12 cellular contexts compared by ENCODE assay signal in genomic region chr2:145184741-145185671, GRCh38.
DNase-seq lines count a peak whose midpoint lies in the region; ATAC-seq and TF ChIP-seq lines count a peak whose summit lies in the region.
"Had no signal": no experiment of that assay in that cellular context is flagged by ENCODE, and none has a peak within 500 bp of the region (broad histone marks: within the 10 kb centered on the region; RNA-seq: fewer than 3 reads in every experiment).

No MANE protein-coding gene starts in this region.

- peak overlapping the region; percentile 90 for H3K27ac ChIP-seq in smooth muscle cell (ENCODE audit: low read depth)
- H3K27ac ChIP-seq: psoas muscle, WERI-Rb-1 had no signal

- TF ChIP-seq CTCF in fibroblast of the aortic adventitia (IDR thresholded peaks at IDR 0.05; ENCODE audit: insufficient read depth, low read length) (no peak), smooth muscle cell (IDR thresholded peaks at IDR 0.05; ENCODE audit: borderline replicate concordance, insufficient read depth, poor library complexity, severe bottlenecking) (no peak), omental fat pad (IDR thresholded peaks at IDR 0.05) (no peak)

- H3K4me1 ChIP-seq in smooth muscle cell (ENCODE audit: low read depth): peaks cover 25% of the 10 kb centered on the region
- H3K4me1 ChIP-seq: psoas muscle had no signal

- no peak overlapping the region for H3K4me3 ChIP-seq in fibroblast of the aortic adventitia (ENCODE audit: low read depth, low read length)
- no peak overlapping the region for H3K4me3 ChIP-seq in smooth muscle cell
- H3K4me3 ChIP-seq: psoas muscle had no signal

- H3F3A ChIP-seq in smooth muscle cell (ENCODE audit: low read depth): peaks cover 4% of the 10 kb centered on the region

- H3K27me3 ChIP-seq in smooth muscle cell (ENCODE audit: low read depth): no peaks in the 10 kb centered on the region

- ATAC-seq in omental fat pad (ENCODE audit: low FRiP score): no peak
- ATAC-seq: HCT116 had no signal

- peak overlapping the region; percentile 67 for H3K4me2 ChIP-seq in smooth muscle cell

- H3K9ac ChIP-seq in smooth muscle cell (ENCODE audit: low read depth): peak overlapping the region; percentile 15

- 28% methylated on average over 5 of the region's 5 CpGs for WGBS in smooth muscle cell (ENCODE audit: low lambda C conversion rate)

- peak overlapping the region; percentile 45 for H2AFZ ChIP-seq in smooth muscle cell (ENCODE audit: low read depth)

- H3K36me3 ChIP-seq in smooth muscle cell (ENCODE audit: low read depth): no peaks in the 10 kb centered on the region
- H3K36me3 ChIP-seq: WERI-Rb-1 had no signal

- no peaks in the 10 kb centered on the region for H3K9me3 ChIP-seq in smooth muscle cell (replicated peaks; ENCODE audit: low read depth)
- H3K9me3 ChIP-seq: psoas muscle had no signal

- no peaks in the 10 kb centered on the region for H3K79me2 ChIP-seq in smooth muscle cell (ENCODE audit: low read depth)

- H4K20me1 ChIP-seq in smooth muscle cell (ENCODE audit: low read depth): no peaks in the 10 kb centered on the region

- DNase-seq in H4 (ENCODE audit: low spot score) (peak; percentile 43), NCI-H2171 (lab: John Stamatoyannopoulos, UW) (peak; percentile 67), fibroblast of the aortic adventitia (ENCODE audit: low read depth) (peak; percentile 55), smooth muscle cell (lab: John Stamatoyannopoulos, UW; ENCODE audit: unreplicated experiment) (no peak), DMS 273 treated with DMSO at 0.1 percent for 48 hours (lab: John Stamatoyannopoulos, UW) (no peak), LoVo (ENCODE audit: low spot score) (no peak), omental fat pad (ENCODE audit: low spot score) (no peak)
- DNase-seq: hypothalamus, psoas muscle, SHP77, WERI-Rb-1 had no signal

Comparison
In these comparisons a context has a peak if more than half of its experiments do, and no peak if none do; other contexts are left out.
1. DNase-seq: peak in H4 (single experiment), NCI-H2171 (single experiment) and fibroblast of the aortic adventitia (single experiment); none in smooth muscle cell (single experiment), DMS 273 treated with DMSO at 0.1 percent for 48 hours (single experiment), LoVo (single experiment) and omental fat pad (single experiment).